7 cellular contexts compared by ENCODE assay signal in genomic region chr19:10102787-10103236, GRCh38. TPM values are rescaled to one million over a fixed set of nuclear protein-coding genes. Genes with fewer than 3 reads are reported as not detected.
DNase-seq lines count a peak whose midpoint lies in the region; ATAC-seq and TF ChIP-seq lines count a peak whose summit lies in the region.

No MANE protein-coding gene starts in this region.

- no peak for TF ChIP-seq CTCF in coronary artery (IDR thresholded peaks at IDR 0.05)

- H3K36me3 Mint-ChIP-seq in T-helper 17 cell (ENCODE audit: low read depth), result no peaks in the 10 kb centered on the region

- peak overlapping the region; percentile 21 for H3K4me3 Mint-ChIP-seq in T-helper 17 cell

- peaks cover 11% of the 10 kb centered on the region for H3K79me1 ChIP-seq in neuronal stem cell (ENCODE audit: low read depth, low read length)

- H4K91ac ChIP-seq in neuronal stem cell (ENCODE audit: low read depth, low read length, poor library complexity), result no peak overlapping the region

- peak overlapping the region; percentile 90 for H2AFZ ChIP-seq in neuronal stem cell (ENCODE audit: low read length)

- ATAC-seq in GM18498 (IDR thresholded peaks at IDR 0.05; ENCODE audit: unreplicated experiment), result peak; percentile 37
- peak; percentile 30 for ATAC-seq in HG02759 (IDR thresholded peaks at IDR 0.05; ENCODE audit: unreplicated experiment)
- ATAC-seq in T-helper 17 cell, result no peak

- peaks cover 9 to 23% of the 10 kb centered on the region in 2 donors for H3K4me1 ChIP-seq in neuronal stem cell (ENCODE audit: control insufficient read depth in 2 of 2, insufficient read depth in 1 of 2, low read depth in 1 of 2, low read length in 2 of 2)

- H3K4me2 ChIP-seq in neuronal stem cell (ENCODE audit: insufficient read depth, low read length, poor library complexity, severe bottlenecking), result no peak overlapping the region

- H3K18ac ChIP-seq in neuronal stem cell (ENCODE audit: low read length), result no peak overlapping the region

- DNase-seq in T-helper 17 cell (no peak), neuronal stem cell (ENCODE audit: low spot score) (no peak), coronary artery (ENCODE audit: low spot score) (no peak), substantia nigra (lab: John Stamatoyannopoulos, UW) (no peak), RPMI8226 (no peak)

- no peak overlapping the region for H2BK120ac ChIP-seq in neuronal stem cell (ENCODE audit: low read depth, low read length)

- peaks cover 6 to 9% of the 10 kb centered on the region in 2 donors for H3K36me3 ChIP-seq in neuronal stem cell (replicated peaks in 1 of 2; ENCODE audit: control insufficient read depth in 2 of 2, insufficient read depth in 2 of 2, low read length in 2 of 2)

- peak overlapping the region; percentile 73 for H2BK12ac ChIP-seq in neuronal stem cell (ENCODE audit: low read length)

- H3K23ac ChIP-seq in neuronal stem cell (ENCODE audit: low read depth, low read length, poor library complexity), result no peak overlapping the region

- H4K8ac ChIP-seq in neuronal stem cell (ENCODE audit: low read depth, low read length), result peak overlapping the region; percentile 86

- H3K4me1 Mint-ChIP-seq in T-helper 17 cell, result peaks cover 55% of the 10 kb centered on the region

- H3K4me3 ChIP-seq in neuronal stem cell (ENCODE audit: low read length in 2 of 2) (no peak overlapping the region), coronary artery (no peak overlapping the region)

- H2AK5ac ChIP-seq in neuronal stem cell (ENCODE audit: low read depth, low read length), result peak overlapping the region; percentile 78

- no peak overlapping the region for H2BK15ac ChIP-seq in neuronal stem cell (ENCODE audit: low read length)

- no peak overlapping the region for H2BK5ac ChIP-seq in neuronal stem cell (ENCODE audit: low read length)

- peaks cover 0 to 1% (median 0%) of the 10 kb centered on the region in 3 experiments for H3K27me3 ChIP-seq in neuronal stem cell (ENCODE audit: control insufficient read depth in 3 of 3, insufficient read depth in 3 of 3, low read depth in 1 of 3, low read length in 3 of 3)

- peak overlapping the region; percentile 76 for H3K14ac ChIP-seq in neuronal stem cell (ENCODE audit: low read length)

- H3K27ac Mint-ChIP-seq in T-helper 17 cell, result peak overlapping the region; percentile 99

- no CpG with 5 or more reads among the region's 7 CpGs for WGBS in neuronal stem cell (ENCODE audit: extremely low coverage in 2 of 2, insufficient read length in 2 of 2, insufficient replicate concordance in 1 of 2), 2 donors

- no peak overlapping the region for H3K4ac ChIP-seq in neuronal stem cell (ENCODE audit: low read length)

- H3K27me3 Mint-ChIP-seq in T-helper 17 cell, result no peaks in the 10 kb centered on the region

- no peak overlapping the region for H3K9ac ChIP-seq in neuronal stem cell (ENCODE audit: low read depth, low read length, poor library complexity)

- H3K27ac ChIP-seq in neuronal stem cell (replicated peaks; ENCODE audit: low read length) (no peak overlapping the region), coronary artery (no peak overlapping the region), substantia nigra (ENCODE audit: low read depth, low read length, poor library complexity, severe bottlenecking) (no peak overlapping the region)

- H3K9me3 ChIP-seq in T-helper 17 cell (ENCODE audit: control insufficient read depth, low read length, poor library complexity, severe bottlenecking), result no peaks in the 10 kb centered on the region
- no peaks in the 10 kb centered on the region for H3K9me3 ChIP-seq in neuronal stem cell (replicated peaks in 1 of 2; ENCODE audit: control insufficient read depth in 2 of 2, insufficient read depth in 1 of 2, low read depth in 1 of 2, low read length in 2 of 2)

RNA-seq across cellular contexts. Expression of gene ANGPTL6, which starts 0.3 kb away (rescaled TPM):
- 1 to 10 TPM in 1 of 2 donors, under 1 TPM in 1; 0.86 to 2.2 TPM for total RNA-seq in T-helper 17 cell
- not detected for polyA plus RNA-seq in neuronal stem cell (2013, experiment 1 of 2)
- not detected for polyA plus RNA-seq in neuronal stem cell (2013, experiment 2 of 2)

RNA-seq across cellular contexts. Expression of gene PPAN, which starts 3.4 kb away (rescaled TPM):
- total RNA-seq in T-helper 17 cell, result 10 to 100 TPM; 79.8 to 87.8 TPM
- polyA plus RNA-seq in neuronal stem cell (2013, experiment 1 of 2), result 16.9 TPM
- polyA plus RNA-seq in neuronal stem cell (2013, experiment 2 of 2), result 18.4 TPM

RNA-seq across cellular contexts. Expression of gene P2RY11, which starts 8.7 kb away (rescaled TPM):
- 10 to 100 TPM; 46.6 to 50.8 TPM for total RNA-seq in T-helper 17 cell
- polyA plus RNA-seq in neuronal stem cell (2013, experiment 1 of 2), result 4.2 TPM
- polyA plus RNA-seq in neuronal stem cell (2013, experiment 2 of 2), result 3.9 TPM

RNA-seq across cellular contexts. Expression of gene SHFL, which starts 16.7 kb away (rescaled TPM):
- total RNA-seq in T-helper 17 cell, result 10 to 100 TPM; 65.2 to 68.0 TPM
- 0.77 TPM for polyA plus RNA-seq in neuronal stem cell (2013, experiment 1 of 2)
- 0.71 TPM for polyA plus RNA-seq in neuronal stem cell (2013, experiment 2 of 2)

RNA-seq across cellular contexts. Expression of gene EIF3G, which starts 16.9 kb away (rescaled TPM):
- total RNA-seq in T-helper 17 cell, result 100 to 1,000 TPM; 312 to 322 TPM
- 165 TPM for polyA plus RNA-seq in neuronal stem cell (2013, experiment 1 of 2)
- 159 TPM for polyA plus RNA-seq in neuronal stem cell (2013, experiment 2 of 2)
